In the genomic region with DNA sequence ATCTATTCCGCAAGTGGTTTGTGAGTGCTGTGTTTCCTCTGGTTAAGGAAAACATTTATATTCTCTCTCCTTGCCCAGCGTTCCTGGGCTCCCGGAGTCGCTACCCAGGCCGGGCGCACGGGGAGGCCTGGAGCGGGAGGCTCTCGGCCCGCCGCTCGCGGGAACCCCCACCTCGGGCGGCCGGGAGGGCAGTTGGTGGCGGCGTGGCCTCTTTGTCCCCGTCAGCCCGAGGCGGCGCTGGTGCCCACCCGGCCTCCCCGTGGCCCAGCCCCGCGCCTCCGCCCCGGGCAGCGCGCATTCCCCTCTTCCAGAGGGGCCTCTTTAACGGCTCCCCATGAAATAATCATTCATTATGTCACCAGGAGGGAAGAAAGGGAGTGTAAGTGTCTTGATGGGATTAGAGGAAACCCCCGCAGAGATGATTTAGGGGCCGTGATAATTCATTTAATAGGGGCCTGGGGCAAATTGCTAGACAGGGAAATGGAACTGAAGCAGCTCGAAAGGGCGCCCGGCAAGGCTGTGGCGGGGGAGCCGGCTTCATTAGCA, we compare ENCODE assay signal across 15 cellular contexts.
DNase-seq lines count a peak whose midpoint lies in the region; ATAC-seq lines count a peak whose summit lies in the region.
"Had no signal": no experiment of that assay in that cellular context is flagged by ENCODE, and none has a peak within 500 bp of the region (broad histone marks: within the 10 kb centered on the region; RNA-seq: fewer than 3 reads in every experiment).

No MANE protein-coding gene starts in this region.

- H3K23ac ChIP-seq in trophoblast cell (ENCODE audit: low read length): no peak overlapping the region

- no peak overlapping the region for H3K4ac ChIP-seq in trophoblast cell (ENCODE audit: low read depth, low read length)

- no peak overlapping the region for H4K91ac ChIP-seq in trophoblast cell (ENCODE audit: low read depth, low read length)

- H3K4me3 ChIP-seq in H7 (ENCODE audit: insufficient read depth, low read depth, low read length) (peak overlapping the region; percentile 17), SJCRH30 (peak overlapping the region; percentile 49), iPS DF 6.9 (ENCODE audit: low read length) (peak overlapping the region; percentile 24), trophoblast cell (ENCODE audit: low read depth, low read length) (no peak overlapping the region)
- H3K4me3 ChIP-seq: skin epidermis, thyroid gland had no signal

- no peak overlapping the region for H2AK5ac ChIP-seq in trophoblast cell (ENCODE audit: low read length)

- WGBS in iPS DF 6.9 (ENCODE audit: insufficient coverage, insufficient read length): no CpG with 5 or more reads among the region's 38 CpGs
- no CpG with 5 or more reads among the region's 38 CpGs for WGBS in trophoblast cell (ENCODE audit: extremely low coverage, insufficient coverage, insufficient read length)

- H3K18ac ChIP-seq in trophoblast cell (ENCODE audit: low read length): no peak overlapping the region

- H3K4me1 ChIP-seq in SJCRH30 (peaks cover 34% of the 10 kb centered on the region), iPS DF 6.9 (ENCODE audit: control insufficient read depth, insufficient read depth, low read length) (peaks cover 3% of the 10 kb centered on the region), trophoblast cell (ENCODE audit: control insufficient read depth in 1 of 2, insufficient read depth in 2 of 2, low read length in 2 of 2) (peaks cover 2 to 7% of the 10 kb centered on the region in 2 experiments)

- H3K79me1 ChIP-seq in trophoblast cell (ENCODE audit: low read length): no peaks in the 10 kb centered on the region

- no peak overlapping the region for H2BK120ac ChIP-seq in trophoblast cell (ENCODE audit: insufficient read depth, low read length, poor library complexity)

- no peaks in the 10 kb centered on the region for H3K36me3 ChIP-seq in H7 (replicated peaks; ENCODE audit: control insufficient read depth, insufficient read depth, low read length)
- H3K36me3 ChIP-seq in SJCRH30: no peaks in the 10 kb centered on the region
- H3K36me3 ChIP-seq in iPS DF 6.9 (ENCODE audit: control insufficient read depth, insufficient read depth, low read length): no peaks in the 10 kb centered on the region
- no peaks in the 10 kb centered on the region for H3K36me3 ChIP-seq in trophoblast cell (ENCODE audit: control insufficient read depth in 1 of 2, insufficient read depth in 2 of 2, low read length in 2 of 2)
- H3K36me3 ChIP-seq: thyroid gland had no signal

- H3K9me3 ChIP-seq in SJCRH30 (replicated peaks): peaks cover 3% of the 10 kb centered on the region; the same call in 1 of the 2 replicates
- H3K9me3 ChIP-seq in iPS DF 6.9 (ENCODE audit: control insufficient read depth, insufficient read depth, low read length): no peaks in the 10 kb centered on the region
- H3K9me3 ChIP-seq in trophoblast cell (ENCODE audit: insufficient read depth, low read depth, low read length): no peaks in the 10 kb centered on the region
- H3K9me3 ChIP-seq: thyroid gland had no signal

- H3K27ac ChIP-seq in SJCRH30 (peak overlapping the region; percentile 94), iPS DF 6.9 (ENCODE audit: low read length) (no peak overlapping the region), trophoblast cell (ENCODE audit: low read depth, low read length) (no peak overlapping the region)
- H3K27ac ChIP-seq: skin epidermis, thyroid gland had no signal

- H2BK12ac ChIP-seq in trophoblast cell (ENCODE audit: low read length): no peak overlapping the region

- peak; percentile 84 for DNase-seq in H7
- peak; percentile 89 to 97 for DNase-seq in SJCRH30
- no peak for DNase-seq in iPS DF 6.9 (ENCODE audit: low read depth, low spot score)
- DNase-seq in trophoblast cell: no peak
- no peak for DNase-seq in NCI-H146 treated with DMSO at 0.1 percent for 48 hours (lab: John Stamatoyannopoulos, UW; ENCODE audit: unreplicated experiment)
- no peak for DNase-seq in NCI-H510A treated with DMSO at 0.1 percent for 48 hours (lab: John Stamatoyannopoulos, UW)
- DNase-seq: activated naive CD4-positive, alpha-beta T cell treated with Interleukin-2 at 50 U/mL for 16 hours; naive thymus-derived CD4-positive, alpha-beta T cell; NCI-H1417 treated with DMSO at 0.1 percent for 48 hours; NCI-H774; SIG-M5; thyroid gland had no signal

- H3K27me3 ChIP-seq in H7 (ENCODE audit: control insufficient read depth, insufficient read depth, low read length): peaks cover 52% of the 10 kb centered on the region
- no peaks in the 10 kb centered on the region for H3K27me3 ChIP-seq in SJCRH30
- H3K27me3 ChIP-seq in iPS DF 6.9 (ENCODE audit: control insufficient read depth, insufficient read depth, low read length): peaks cover 24% of the 10 kb centered on the region
- H3K27me3 ChIP-seq in trophoblast cell (ENCODE audit: insufficient read depth, low read length): peaks cover 15% of the 10 kb centered on the region

- no peak overlapping the region for H4K8ac ChIP-seq in trophoblast cell (ENCODE audit: low read depth, low read length)

- H2BK5ac ChIP-seq in trophoblast cell (ENCODE audit: low read depth, low read length, poor library complexity): no peak overlapping the region

- H2AFZ ChIP-seq in trophoblast cell (ENCODE audit: insufficient read depth, low read length, poor library complexity): no peak overlapping the region

- peak overlapping the region; percentile 62 for H3K4me2 ChIP-seq in trophoblast cell (ENCODE audit: low read length)

- no peak overlapping the region for H3K14ac ChIP-seq in trophoblast cell (ENCODE audit: low read length)

- H3K79me2 ChIP-seq in trophoblast cell (ENCODE audit: control insufficient read depth, insufficient read depth, low read length, poor library complexity): no peaks in the 10 kb centered on the region

- ATAC-seq in GM19324 (IDR thresholded peaks at IDR 0.05; ENCODE audit: low FRiP score, unreplicated experiment): no peak
- ATAC-seq in GM21381 (IDR thresholded peaks at IDR 0.05; ENCODE audit: unreplicated experiment): no peak
- ATAC-seq: naive thymus-derived CD4-positive, alpha-beta T cell had no signal

- H4K12ac ChIP-seq in trophoblast cell (ENCODE audit: low read depth, low read length): no peak overlapping the region

- no peak overlapping the region for H3K9ac ChIP-seq in trophoblast cell (ENCODE audit: low read length)

Comparison
In these comparisons a context has a peak if more than half of its experiments do, and no peak if none do; other contexts are left out.
1. DNase-seq: peak in H7 (single experiment) and SJCRH30 (2 of 2); none in iPS DF 6.9 (single experiment), trophoblast cell (0 of 2), NCI-H146 treated with DMSO at 0.1 percent for 48 hours (single experiment) and NCI-H510A treated with DMSO at 0.1 percent for 48 hours (single experiment).